Comparison of ENCODE assay signal across 8 cellular contexts in the genomic region with DNA sequence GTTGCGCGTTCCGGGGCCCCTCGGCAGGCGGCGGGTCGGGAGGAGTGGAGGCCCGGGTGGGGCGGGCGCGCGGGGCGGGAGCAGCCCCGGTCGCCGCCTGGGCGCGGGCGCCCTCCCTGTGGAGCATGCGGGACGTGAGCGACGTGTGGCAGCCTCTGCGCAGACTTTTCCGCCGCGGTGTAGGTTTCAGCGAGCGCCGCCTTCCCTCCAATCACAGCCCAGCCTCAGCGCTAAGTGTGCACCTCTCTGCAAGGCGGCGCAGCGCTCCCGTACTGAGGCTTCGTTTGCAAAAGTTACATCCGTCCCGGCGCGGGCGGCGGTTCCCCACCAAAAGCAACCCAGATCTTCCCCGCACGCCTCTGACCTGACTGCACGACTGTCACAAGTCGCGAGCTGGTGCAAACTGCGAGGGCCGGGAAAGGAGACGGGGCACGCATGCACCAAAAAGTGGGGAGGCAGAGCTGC. TPM values are rescaled to one million over a fixed set of nuclear protein-coding genes. Genes with fewer than 3 reads are reported as not detected.
DNase-seq lines count a peak whose midpoint lies in the region; ATAC-seq and TF ChIP-seq lines count a peak whose summit lies in the region.

No MANE protein-coding gene starts in this region.

- dilution Hi-C loops in mammary epithelial cell (cut with HindIII; ENCODE audit: low sequenced_read_pairs), result no loop called here

- DNase-seq in Caki2 (ENCODE audit: low read depth) (peak; percentile 92), WTC11 (ENCODE audit: low spot score) (peak; percentile 65), mammary epithelial cell (peak; percentile 74), kidney glomerular epithelial cell (lab: John Stamatoyannopoulos, UW) (peak; percentile 72), DMS153 (lab: John Stamatoyannopoulos, UW) (no peak)
- peak; percentile 49 to 89 (median 64) for DNase-seq in stimulated activated CD4-positive, alpha-beta T cell treated with anti-CD3 and anti-CD28 coated beads, Interleukin-1b, Interleukin-23, amount 100 ng/mL, for 24 hours (ENCODE audit: low read depth in 4 of 4, low spot score in 1 of 4)

- TF ChIP-seq CTCF in WTC11 (IDR thresholded peaks at IDR 0.05) (no peak), mammary epithelial cell (conservative IDR thresholded peaks at IDR 0.05 in 1 of 2, IDR thresholded peaks at IDR 0.05 in 1 of 2; ENCODE audit: extremely low read depth in 1 of 2, insufficient read depth in 1 of 2, low read depth in 1 of 2, low read length in 2 of 2) (no peak)

- no peaks in the 10 kb centered on the region for H3K9me3 Mint-ChIP-seq in WTC11

- H3K79me2 ChIP-seq in mammary epithelial cell (ENCODE audit: insufficient read depth, low read length), result peaks cover 29% of the 10 kb centered on the region

- CTCF ChIA-PET in WTC11 (lab: Charles Lee) (interaction anchor here (0.6 to 4.6 kb wide), 9 partner anchors 10 to 208 kb away, joined by 3 to 160 read pairs (median 10); no protein-coding TSS in a partner anchor), mammary epithelial cell (lab: Charles Lee; ENCODE audit: low non-redundant PET) (no interaction called here)

- H3K27me3 ChIP-seq in mammary epithelial cell (ENCODE audit: insufficient read depth, low read length), result no peaks in the 10 kb centered on the region

- no peak overlapping the region for H3K27ac Mint-ChIP-seq in WTC11

- TF ChIP-seq EP300 in Ishikawa (IDR thresholded peaks at IDR 0.05; ENCODE audit: borderline replicate concordance), result no peak

- no peak overlapping the region for H3K9ac ChIP-seq in mammary epithelial cell (ENCODE audit: insufficient read depth, low read length)

- H3K4me1 Mint-ChIP-seq in WTC11, result peaks cover 19% of the 10 kb centered on the region

- H4K20me1 ChIP-seq in mammary epithelial cell (ENCODE audit: insufficient read depth, low read length), result no peaks in the 10 kb centered on the region

- in situ Hi-C loops in Caki2 (cut with HindIII; ENCODE audit: low pct_unique_long_range_greater_than_20kb, low sequenced_read_pairs) (no loop called here), mammary epithelial cell (cut with MboI; ENCODE audit: low sequenced_read_pairs in 2 of 2) (loop anchor here in 1 of 2 donors (5.0 kb wide), 1 partner anchor 201 kb away; no protein-coding TSS in a partner anchor)

- H3K4me3 ChIP-seq in mammary epithelial cell (replicated peaks in 1 of 3; ENCODE audit: insufficient read depth in 1 of 3, low read depth in 2 of 3, low read length in 3 of 3), result peak overlapping the region; percentile 8 to 49 (median 47)

- intact Hi-C loops in mammary epithelial cell (cut with micrococcal nuclease), result loop anchor here (2.0 to 5.0 kb wide), 2 partner anchors 126 to 187 kb away; no protein-coding TSS in a partner anchor

- peak overlapping the region; percentile 83 for H3K4me3 Mint-ChIP-seq in WTC11

- BruUV-seq in mammary epithelial cell (replicated peaks; lab: Mats Ljungman, UMichigan), result no TSS peak

- no peaks in the 10 kb centered on the region for H3K9me3 ChIP-seq in mammary epithelial cell (replicated peaks; ENCODE audit: insufficient read depth, low read length)

- peak; percentile 51 for ATAC-seq in GM21423 (IDR thresholded peaks at IDR 0.05; ENCODE audit: unreplicated experiment)
- ATAC-seq in WTC11, result peak; percentile 11

- no peak; the same call in 1 of the 2 replicates for TF ChIP-seq RAD21 in Ishikawa (IDR thresholded peaks at IDR 0.05; ENCODE audit: low read depth)

- no peaks in the 10 kb centered on the region for H3K36me3 ChIP-seq in mammary epithelial cell (ENCODE audit: insufficient read depth, low read length)

- H3K4me2 ChIP-seq in mammary epithelial cell (ENCODE audit: insufficient read depth, low read depth, low read length), result peak overlapping the region; percentile 89

- peaks cover 54% of the 10 kb centered on the region for H3K27me3 Mint-ChIP-seq in WTC11 (ENCODE audit: low read depth)

- peak overlapping the region; percentile 84 for H2AFZ ChIP-seq in mammary epithelial cell (ENCODE audit: low read depth, low read length)

- H3K36me3 Mint-ChIP-seq in WTC11, result peaks cover 3% of the 10 kb centered on the region

- H3K4me1 ChIP-seq in mammary epithelial cell (ENCODE audit: insufficient read depth, low read length), result peaks cover 28% of the 10 kb centered on the region

- POLR2A ChIA-PET in WTC11 (lab: Charles Lee), result interaction anchor here (1.1 to 1.8 kb wide), 3 partner anchors 10 to 311 kb away, joined by 4 to 9 read pairs (median 4); a partner anchor contains a TSS

- H3K27ac ChIP-seq in mammary epithelial cell (ENCODE audit: insufficient read depth, low read depth, low read length), result no peak overlapping the region

- WGBS in mammary epithelial cell (ENCODE audit: low coverage, missing lambda C conversion rate), result 6% methylated on average over 13 of the region's 51 CpGs

TF ChIP-seq in Ishikawa, 13 proteins besides CTCF, POLR2A, EP300 and RAD21:
- no peak for TF ChIP-seq ZBTB7A (IDR thresholded peaks at IDR 0.05; ENCODE audit: low read depth)
- TF ChIP-seq, protein P1, sequence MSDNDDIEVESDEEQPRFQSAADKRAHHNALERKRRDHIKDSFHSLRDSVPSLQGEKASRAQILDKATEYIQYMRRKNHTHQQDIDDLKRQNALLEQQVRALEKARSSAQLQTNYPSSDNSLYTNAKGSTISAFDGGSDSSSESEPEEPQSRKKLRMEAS (IDR thresholded peaks at IDR 0.05), result peak; percentile 54
- TF ChIP-seq TCF12 (IDR thresholded peaks at IDR 0.05; ENCODE audit: low read depth), result no peak
- TF ChIP-seq FOXM1 (IDR thresholded peaks at IDR 0.05; ENCODE audit: borderline replicate concordance, low read depth), result no peak
- TF ChIP-seq EGR1 (IDR thresholded peaks at IDR 0.05), result no peak

TF ChIP-seq in WTC11, 78 proteins besides CTCF, POLR2A, EP300 and RAD21:
- TF ChIP-seq, protein P2, sequence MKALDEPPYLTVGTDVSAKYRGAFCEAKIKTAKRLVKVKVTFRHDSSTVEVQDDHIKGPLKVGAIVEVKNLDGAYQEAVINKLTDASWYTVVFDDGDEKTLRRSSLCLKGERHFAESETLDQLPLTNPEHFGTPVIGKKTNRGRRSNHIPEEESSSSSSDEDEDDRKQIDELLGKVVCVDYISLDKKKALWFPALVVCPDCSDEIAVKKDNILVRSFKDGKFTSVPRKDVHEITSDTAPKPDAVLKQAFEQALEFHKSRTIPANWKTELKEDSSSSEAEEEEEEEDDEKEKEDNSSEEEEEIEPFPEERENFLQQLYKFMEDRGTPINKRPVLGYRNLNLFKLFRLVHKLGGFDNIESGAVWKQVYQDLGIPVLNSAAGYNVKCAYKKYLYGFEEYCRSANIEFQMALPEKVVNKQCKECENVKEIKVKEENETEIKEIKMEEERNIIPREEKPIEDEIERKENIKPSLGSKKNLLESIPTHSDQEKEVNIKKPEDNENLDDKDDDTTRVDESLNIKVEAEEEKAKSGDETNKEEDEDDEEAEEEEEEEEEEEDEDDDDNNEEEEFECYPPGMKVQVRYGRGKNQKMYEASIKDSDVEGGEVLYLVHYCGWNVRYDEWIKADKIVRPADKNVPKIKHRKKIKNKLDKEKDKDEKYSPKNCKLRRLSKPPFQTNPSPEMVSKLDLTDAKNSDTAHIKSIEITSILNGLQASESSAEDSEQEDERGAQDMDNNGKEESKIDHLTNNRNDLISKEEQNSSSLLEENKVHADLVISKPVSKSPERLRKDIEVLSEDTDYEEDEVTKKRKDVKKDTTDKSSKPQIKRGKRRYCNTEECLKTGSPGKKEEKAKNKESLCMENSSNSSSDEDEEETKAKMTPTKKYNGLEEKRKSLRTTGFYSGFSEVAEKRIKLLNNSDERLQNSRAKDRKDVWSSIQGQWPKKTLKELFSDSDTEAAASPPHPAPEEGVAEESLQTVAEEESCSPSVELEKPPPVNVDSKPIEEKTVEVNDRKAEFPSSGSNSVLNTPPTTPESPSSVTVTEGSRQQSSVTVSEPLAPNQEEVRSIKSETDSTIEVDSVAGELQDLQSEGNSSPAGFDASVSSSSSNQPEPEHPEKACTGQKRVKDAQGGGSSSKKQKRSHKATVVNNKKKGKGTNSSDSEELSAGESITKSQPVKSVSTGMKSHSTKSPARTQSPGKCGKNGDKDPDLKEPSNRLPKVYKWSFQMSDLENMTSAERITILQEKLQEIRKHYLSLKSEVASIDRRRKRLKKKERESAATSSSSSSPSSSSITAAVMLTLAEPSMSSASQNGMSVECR (CRISPR knock-in tag; IDR thresholded peaks at IDR 0.05; ENCODE audit: borderline replicate concordance), result no peak

RNA-seq across cellular contexts. Expression of a gene that starts 1.2 kb away (rescaled TPM):
- total RNA-seq in Caki2 (2014; rRNA removed; shearing (Covaris generic); ENCODE audit: low replicate concordance), result 40.8 and 58.2 TPM in 2 replicates
- total RNA-seq in WTC11 (2021) (30.6 to 42.5 TPM (median 40.7 TPM) in 3 replicates), mammary epithelial cell (10 to 100 TPM; 24.0 to 49.5 TPM)
- polyA plus RNA-seq in mammary epithelial cell, result 28.1 TPM
- polyA minus RNA-seq in mammary epithelial cell, result 54.2 TPM
